ENCODE assay signal across 7 cellular contexts in the genomic region with DNA sequence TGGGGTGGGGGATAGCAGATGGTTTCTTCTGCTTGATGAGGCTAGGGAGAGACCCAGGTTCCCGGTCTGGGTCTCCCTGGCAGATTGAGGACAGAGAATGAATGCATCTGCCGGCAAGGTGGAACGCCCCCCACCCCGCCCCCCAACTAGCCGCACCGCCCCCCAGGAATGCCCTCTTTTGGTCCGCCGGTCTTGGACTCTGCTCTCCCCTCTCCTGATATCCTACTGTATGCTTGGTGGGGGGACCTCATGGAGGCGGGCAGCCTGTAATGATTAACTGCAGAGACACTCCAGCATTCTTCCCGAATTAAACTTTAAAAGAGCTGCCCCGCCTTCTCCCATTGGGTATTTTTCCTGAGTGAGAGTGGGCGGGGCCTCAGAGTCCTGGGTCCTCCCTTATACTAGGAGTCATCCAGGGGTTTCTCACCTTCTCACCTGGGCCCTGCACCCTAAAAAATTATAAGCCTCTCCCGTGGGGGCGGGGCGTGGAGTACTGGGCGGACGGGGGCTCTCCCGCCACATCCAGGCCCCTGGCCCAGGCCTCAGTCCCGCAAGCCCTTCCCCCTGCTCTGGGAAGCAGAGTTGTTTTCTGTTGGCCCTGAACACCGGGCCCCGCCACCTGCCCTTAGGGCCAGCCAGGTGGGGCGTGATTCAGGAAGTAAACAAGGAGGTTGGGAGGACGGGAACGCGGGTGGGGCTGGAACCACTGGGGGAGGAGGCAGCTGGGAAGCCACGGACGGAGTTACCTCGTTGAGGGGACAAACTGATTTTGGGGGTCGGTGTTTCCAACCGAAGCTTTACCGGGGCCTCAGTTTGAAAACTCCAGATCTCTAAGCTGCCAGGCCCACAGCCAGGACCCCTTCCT. TPM values are rescaled to one million over a fixed set of nuclear protein-coding genes. Genes with fewer than 3 reads are reported as not detected.
DNase-seq lines count a peak whose midpoint lies in the region; ATAC-seq, FAIRE-seq and TF ChIP-seq lines count a peak whose summit lies in the region.
"Had no signal": no experiment of that assay in that cellular context is flagged by ENCODE, and none has a peak within 500 bp of the region (broad histone marks: within the 10 kb centered on the region; RNA-seq: fewer than 3 reads in every experiment).

No MANE protein-coding gene starts in this region.

- no peak for DNase-seq in natural killer cell
- DNase-seq in natural killer cell treated with Interleukin-12 subunit alpha and Interleukin-12 subunit beta and Interleukin-15 and Interleukin-18, amount 100 ng/mL, for 72 hours (ENCODE audit: low spot score) = no peak
- peak; percentile 29 for DNase-seq in epithelial cell of proximal tubule (ENCODE audit: low read depth)
- DNase-seq in stimulated activated naive CD8-positive, alpha-beta T cell treated with anti-CD3 and anti-CD28 coated beads, Interleukin-15, amount 100 ng/mL, for 72 hours = no peak
- DNase-seq in T-helper 1 cell = no peak
- DNase-seq in frontal cortex (ENCODE audit: low spot score in 2 of 2) = no peak

- intact Hi-C loops in natural killer cell (cut with micrococcal nuclease) = loop anchor here (10.0 kb wide), 1 partner anchor 64 kb away; no protein-coding TSS in a partner anchor

- H3K9me3 Mint-ChIP-seq in natural killer cell = no peaks in the 10 kb centered on the region
- no peaks in the 10 kb centered on the region for H3K9me3 Mint-ChIP-seq in natural killer cell treated with Interleukin-12 subunit alpha and Interleukin-12 subunit beta and Interleukin-15 and Interleukin-18, amount 100 ng/mL, for 72 hours
- no peaks in the 10 kb centered on the region for H3K9me3 Mint-ChIP-seq in stimulated activated naive CD8-positive, alpha-beta T cell treated with anti-CD3 and anti-CD28 coated beads, Interleukin-15, amount 100 ng/mL, for 72 hours

- H3K4me3 ChIP-seq in epithelial cell of proximal tubule (ENCODE audit: low read depth, low read length) = peak overlapping the region; percentile 71

- no peaks in the 10 kb centered on the region for H3K36me3 Mint-ChIP-seq in natural killer cell
- no peaks in the 10 kb centered on the region for H3K36me3 Mint-ChIP-seq in natural killer cell treated with Interleukin-12 subunit alpha and Interleukin-12 subunit beta and Interleukin-15 and Interleukin-18, amount 100 ng/mL, for 72 hours

- peaks cover 18 to 27% of the 10 kb centered on the region in 2 donors for H3K27me3 Mint-ChIP-seq in natural killer cell (ENCODE audit: low read depth in 2 of 2)
- H3K27me3 Mint-ChIP-seq in natural killer cell treated with Interleukin-12 subunit alpha and Interleukin-12 subunit beta and Interleukin-15 and Interleukin-18, amount 100 ng/mL, for 72 hours = peaks cover 7 to 8% of the 10 kb centered on the region in 2 donors
- H3K27me3 Mint-ChIP-seq in stimulated activated naive CD8-positive, alpha-beta T cell treated with anti-CD3 and anti-CD28 coated beads, Interleukin-15, amount 100 ng/mL, for 72 hours = peaks cover 58% of the 10 kb centered on the region

- FAIRE-seq in frontal cortex (lab: Jason Lieb, UNC) = no peak
- FAIRE-seq: colon had no signal

- no peak for ATAC-seq in natural killer cell
- no peak for ATAC-seq in natural killer cell treated with Interleukin-12 subunit alpha and Interleukin-12 subunit beta and Interleukin-15 and Interleukin-18, amount 100 ng/mL, for 72 hours
- no peak for ATAC-seq in stimulated activated naive CD8-positive, alpha-beta T cell treated with anti-CD3 and anti-CD28 coated beads, Interleukin-15, amount 100 ng/mL, for 72 hours

- H3K4me1 Mint-ChIP-seq in natural killer cell = peaks cover 6 to 20% of the 10 kb centered on the region in 2 donors
- peaks cover 6 to 28% of the 10 kb centered on the region in 2 donors for H3K4me1 Mint-ChIP-seq in natural killer cell treated with Interleukin-12 subunit alpha and Interleukin-12 subunit beta and Interleukin-15 and Interleukin-18, amount 100 ng/mL, for 72 hours (ENCODE audit: low read depth in 2 of 2)
- peaks cover 44% of the 10 kb centered on the region for H3K4me1 Mint-ChIP-seq in stimulated activated naive CD8-positive, alpha-beta T cell treated with anti-CD3 and anti-CD28 coated beads, Interleukin-15, amount 100 ng/mL, for 72 hours

- H3K27ac Mint-ChIP-seq in natural killer cell = peak overlapping the region; percentile 51 to 91
- no peak overlapping the region for H3K27ac Mint-ChIP-seq in natural killer cell treated with Interleukin-12 subunit alpha and Interleukin-12 subunit beta and Interleukin-15 and Interleukin-18, amount 100 ng/mL, for 72 hours
- no peak overlapping the region for H3K27ac Mint-ChIP-seq in stimulated activated naive CD8-positive, alpha-beta T cell treated with anti-CD3 and anti-CD28 coated beads, Interleukin-15, amount 100 ng/mL, for 72 hours

- TF ChIP-seq CTCF in natural killer cell (IDR thresholded peaks at IDR 0.05) (no peak), epithelial cell of proximal tubule (conservative IDR thresholded peaks at IDR 0.05; ENCODE audit: low read depth, low read length) (no peak)

- H3K4me3 Mint-ChIP-seq in natural killer cell = peak overlapping the region; percentile 13
- no peak overlapping the region for H3K4me3 Mint-ChIP-seq in natural killer cell treated with Interleukin-12 subunit alpha and Interleukin-12 subunit beta and Interleukin-15 and Interleukin-18, amount 100 ng/mL, for 72 hours
- H3K4me3 Mint-ChIP-seq in stimulated activated naive CD8-positive, alpha-beta T cell treated with anti-CD3 and anti-CD28 coated beads, Interleukin-15, amount 100 ng/mL, for 72 hours = peak overlapping the region; percentile 89 to 93

RNA-seq across cellular contexts. Expression of gene GRB7, which starts 1.5 kb away (rescaled TPM):
- under 1 TPM in 1 of 3 donors, not detected in 2; 0.27 TPM for total RNA-seq in natural killer cell
- total RNA-seq in natural killer cell treated with Interleukin-12 subunit alpha and Interleukin-12 subunit beta and Interleukin-15 and Interleukin-18, amount 100 ng/mL, for 72 hours = under 1 TPM in 1 of 2 donors, not detected in 1; 0.36 TPM
- total RNA-seq in epithelial cell of proximal tubule = 20.1 and 42.0 TPM in 2 replicates
- not detected for total RNA-seq in frontal cortex

RNA-seq across cellular contexts. Expression of gene MIEN1, which starts 8.9 kb away (rescaled TPM):
- total RNA-seq in natural killer cell = 10 to 100 TPM; 48.8 to 55.2 (median 51.6) TPM
- total RNA-seq in natural killer cell treated with Interleukin-12 subunit alpha and Interleukin-12 subunit beta and Interleukin-15 and Interleukin-18, amount 100 ng/mL, for 72 hours = 10 to 100 TPM; 56.3 to 64.6 TPM
- 64.0 and 95.7 TPM in 2 replicates for total RNA-seq in epithelial cell of proximal tubule
- 12.6 TPM for total RNA-seq in frontal cortex

RNA-seq across cellular contexts. Expression of gene ERBB2, which starts 39.4 kb away (rescaled TPM):
- total RNA-seq in natural killer cell = 100 to 1,000 TPM in 1 of 3 donors, 10 to 100 TPM in 2; 77.6 to 115 (median 82.1) TPM
- 1 to 10 TPM; 3.8 to 9.5 TPM for total RNA-seq in natural killer cell treated with Interleukin-12 subunit alpha and Interleukin-12 subunit beta and Interleukin-15 and Interleukin-18, amount 100 ng/mL, for 72 hours
- total RNA-seq in epithelial cell of proximal tubule = 29.4 and 53.3 TPM in 2 replicates
- total RNA-seq in frontal cortex = 6.9 TPM

RNA-seq across cellular contexts. Expression of gene PGAP3, which starts 51.4 kb away (rescaled TPM):
- total RNA-seq in natural killer cell = 10 to 100 TPM; 45.8 to 57.8 (median 52.4) TPM
- 10 to 100 TPM in 1 of 2 donors, 1 to 10 TPM in 1; 8.8 to 13.7 TPM for total RNA-seq in natural killer cell treated with Interleukin-12 subunit alpha and Interleukin-12 subunit beta and Interleukin-15 and Interleukin-18, amount 100 ng/mL, for 72 hours
- 6.1 and 11.2 TPM in 2 replicates for total RNA-seq in epithelial cell of proximal tubule
- 8.2 TPM for total RNA-seq in frontal cortex

Comparison
In these comparisons a context has a peak if more than half of its experiments do, and no peak if none do; other contexts are left out.
1. H3K27ac Mint-ChIP-seq: peak in natural killer cell (2 of 2); none in natural killer cell treated with Interleukin-12 subunit alpha and Interleukin-12 subunit beta and Interleukin-15 and Interleukin-18, amount 100 ng/mL, for 72 hours (0 of 2) and stimulated activated naive CD8-positive, alpha-beta T cell treated with anti-CD3 and anti-CD28 coated beads, Interleukin-15, amount 100 ng/mL, for 72 hours (0 of 2).
2. RNA of gene GRB7, which starts 1.5 kb away (total RNA-seq): 20.1 to 42.0 TPM in epithelial cell of proximal tubule; 0.36 TPM in natural killer cell treated with Interleukin-12 subunit alpha and Interleukin-12 subunit beta and Interleukin-15 and Interleukin-18, amount 100 ng/mL, for 72 hours, 0.27 TPM in natural killer cell and not detected in frontal cortex (single experiment); every median in the first group is over 10 times any median in the second.